ENCODE assay signal across 12 cellular contexts in the genomic region with DNA sequence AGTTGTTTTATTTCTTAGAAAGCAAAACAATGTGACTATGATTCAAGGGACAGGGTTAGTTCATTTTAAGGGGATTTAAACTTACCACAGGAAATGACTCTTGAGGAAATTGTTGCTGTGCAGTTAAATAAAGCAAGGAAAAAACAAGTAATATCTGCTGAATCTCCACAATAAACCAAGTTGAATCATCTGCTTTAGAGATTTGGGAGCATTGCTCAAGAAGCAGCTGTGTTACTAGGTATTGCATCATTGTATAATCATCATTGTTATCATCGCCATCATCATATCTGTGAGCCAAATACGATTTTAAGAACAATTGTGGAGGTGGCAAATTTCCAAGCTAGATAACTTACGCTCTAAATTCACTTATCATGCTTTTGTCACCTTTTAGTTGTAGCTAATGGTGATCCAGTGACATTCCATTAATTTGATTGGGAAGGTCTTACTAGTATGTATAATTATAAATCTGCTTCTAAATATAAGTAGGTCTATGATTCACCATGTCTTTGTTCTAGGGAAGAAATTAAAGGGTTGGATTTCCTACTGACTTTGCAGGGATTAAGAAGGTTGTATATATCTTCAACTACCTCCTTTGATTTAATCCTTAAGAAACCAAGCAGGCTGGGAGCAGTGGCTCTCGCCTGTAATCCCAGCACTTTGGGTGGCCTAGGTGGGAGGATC. TPM values are rescaled to one million over a fixed set of nuclear protein-coding genes. Genes with fewer than 3 reads are reported as not detected.
DNase-seq lines count a peak whose midpoint lies in the region; ATAC-seq, FAIRE-seq and TF ChIP-seq lines count a peak whose summit lies in the region.
"Had no signal": no experiment of that assay in that cellular context is flagged by ENCODE, and none has a peak within 500 bp of the region (broad histone marks: within the 10 kb centered on the region; RNA-seq: fewer than 3 reads in every experiment).

No MANE protein-coding gene starts in this region.

- H4K20me1 ChIP-seq in keratinocyte (ENCODE audit: control insufficient read depth, extremely low read depth, insufficient read depth, low read length) (no peaks in the 10 kb centered on the region), H9 (ENCODE audit: control insufficient read depth, insufficient read depth, insufficient read length) (no peaks in the 10 kb centered on the region)

- H2BK20ac ChIP-seq in H9 (ENCODE audit: low read depth, low read length, poor library complexity, severe bottlenecking) = no peak overlapping the region

- H3K36me3 ChIP-seq in keratinocyte (ENCODE audit: control insufficient read depth in 2 of 2, extremely low read depth in 1 of 2, insufficient read depth in 2 of 2, low read length in 2 of 2) = no peaks in the 10 kb centered on the region
- H3K36me3 ChIP-seq: suprapubic skin had no signal

- dilution Hi-C loops in keratinocyte (cut with MboI; ENCODE audit: extremely low pct_ligation_motif_present, low sequenced_read_pairs) = no loop called here

- no CpG with 5 or more reads among the region's 4 CpGs for WGBS in H9 (ENCODE audit: extremely low coverage, insufficient read length, low lambda C conversion rate)

- H2AK5ac ChIP-seq in H9 (ENCODE audit: insufficient read length, low read length) = no peak overlapping the region

- H3K9me3 ChIP-seq in keratinocyte (ENCODE audit: control insufficient read depth, low read depth, low read length) (no peaks in the 10 kb centered on the region), H9 (ENCODE audit: control insufficient read depth, low read depth, low read length) (no peaks in the 10 kb centered on the region)
- H3K9me3 ChIP-seq: suprapubic skin had no signal

- H3K56ac ChIP-seq in H9 (ENCODE audit: insufficient read length, low read depth, low read length) = no peak overlapping the region

- FAIRE-seq in keratinocyte (lab: Jason Lieb, UNC) = peak; percentile 97

- no peak overlapping the region for H4K8ac ChIP-seq in H9 (replicated peaks; ENCODE audit: insufficient read length, low read depth, low read length)

- H2BK12ac ChIP-seq in H9 (ENCODE audit: insufficient read length, low read depth, low read length) = no peak overlapping the region

- ATAC-seq in GM19023 (IDR thresholded peaks at IDR 0.05; ENCODE audit: unreplicated experiment) = no peak

- peak; percentile 97 for DNase-seq in AG09309 (ENCODE audit: low read depth)
- peak; percentile 96 for DNase-seq in HS-5 (ENCODE audit: low read depth)
- DNase-seq in activated naive CD8-positive, alpha-beta T cell treated with anti-CD3 and anti-CD28 coated beads for 36 hours = no peak
- no peak for DNase-seq in keratinocyte (ENCODE audit: low read depth, low spot score)
- no peak for DNase-seq in central memory CD4-positive, alpha-beta T cell
- DNase-seq in H9 = no peak
- no peak for DNase-seq in T1000 (lab: John Stamatoyannopoulos, UW)
- DNase-seq: activated CD4-positive, alpha-beta memory T cell treated with anti-CD3 and anti-CD28 coated beads, Interleukin-2, amount 10 ng/mL, durations not matched to agents 7 days and 5 days; NCI-H187 treated with DMSO at 0.1 percent for 48 hours had no signal

- no peak overlapping the region for H3K14ac ChIP-seq in H9 (ENCODE audit: insufficient read depth, low read length)

- no peak overlapping the region for H4K5ac ChIP-seq in H9 (ENCODE audit: insufficient read length, low read depth, low read length)

- no peak for TF ChIP-seq CTCF in AG09309 (IDR thresholded peaks at IDR 0.05; ENCODE audit: control insufficient read depth, insufficient read depth, low read depth, low read length, missing control alignments)
- no peak for TF ChIP-seq CTCF in keratinocyte (optimal IDR thresholded peaks at IDR 0.05 in 1 of 3, IDR thresholded peaks at IDR 0.05 in 1 of 3, conservative IDR thresholded peaks at IDR 0.05 in 1 of 3; ENCODE audit: extremely low read depth in 1 of 3, insufficient read depth in 2 of 3, low read length in 3 of 3)
- no peak for TF ChIP-seq CTCF in H9 (conservative IDR thresholded peaks at IDR 0.05)

- H3K23me2 ChIP-seq in H9 (ENCODE audit: insufficient read length, low read depth, low read length, poor library complexity, severe bottlenecking) = no peaks in the 10 kb centered on the region

- no peak overlapping the region for H3K4me3 Mint-ChIP-seq in activated naive CD8-positive, alpha-beta T cell treated with anti-CD3 and anti-CD28 coated beads for 36 hours
- no peak overlapping the region for H3K4me3 Mint-ChIP-seq in H9
- H3K4me3 Mint-ChIP-seq: activated CD4-positive, alpha-beta memory T cell treated with anti-CD3 and anti-CD28 coated beads, Interleukin-2, amount 10 ng/mL, durations not matched to agents 7 days and 5 days had no signal

- peaks cover 56% of the 10 kb centered on the region for H3K4me1 ChIP-seq in keratinocyte (ENCODE audit: control insufficient read depth, extremely low read depth, insufficient read depth, low read length)
- H3K4me1 ChIP-seq in H9 (ENCODE audit: insufficient read depth, low read length) = peaks cover 4% of the 10 kb centered on the region; the same call in 1 of the 2 replicates

- H3K27ac Mint-ChIP-seq in activated naive CD8-positive, alpha-beta T cell treated with anti-CD3 and anti-CD28 coated beads for 36 hours = peak overlapping the region; percentile 14
- H3K27ac Mint-ChIP-seq in H9 = no peak overlapping the region
- H3K27ac Mint-ChIP-seq: activated CD4-positive, alpha-beta memory T cell treated with anti-CD3 and anti-CD28 coated beads, Interleukin-2, amount 10 ng/mL, durations not matched to agents 7 days and 5 days had no signal

- no peak overlapping the region for H3T11ph ChIP-seq in H9 (ENCODE audit: low read length)

- H3K27ac ChIP-seq in keratinocyte (ENCODE audit: control insufficient read depth, insufficient read depth, low read length) = peak overlapping the region; percentile 81
- no peak overlapping the region for H3K27ac ChIP-seq in H9 (ENCODE audit: insufficient read length, low read depth, low read length)
- H3K27ac ChIP-seq: suprapubic skin had no signal

- no peak overlapping the region for H3K4ac ChIP-seq in H9 (ENCODE audit: low read depth, low read length)

- no peaks in the 10 kb centered on the region for H3K79me1 ChIP-seq in H9 (ENCODE audit: insufficient read depth, low read depth, low read length, poor library complexity, severe bottlenecking)

- H3K18ac ChIP-seq in H9 (ENCODE audit: insufficient read length, low read depth, low read length) = no peak overlapping the region

- no peak overlapping the region for H2BK15ac ChIP-seq in H9 (ENCODE audit: low read depth, low read length)

- peak overlapping the region; percentile 47 for H3K4me2 ChIP-seq in keratinocyte (ENCODE audit: control insufficient read depth, extremely low read depth, insufficient read depth, low read depth, low read length)
- no peak overlapping the region for H3K4me2 ChIP-seq in H9 (ENCODE audit: insufficient read depth, insufficient read length, low read length)

- no peak overlapping the region for H2BK5ac ChIP-seq in H9 (ENCODE audit: insufficient read length, low read length)

- no peaks in the 10 kb centered on the region for H3K9me3 Mint-ChIP-seq in activated naive CD8-positive, alpha-beta T cell treated with anti-CD3 and anti-CD28 coated beads for 36 hours
- H3K9me3 Mint-ChIP-seq in H9 = no peaks in the 10 kb centered on the region
- H3K9me3 Mint-ChIP-seq: activated CD4-positive, alpha-beta memory T cell treated with anti-CD3 and anti-CD28 coated beads, Interleukin-2, amount 10 ng/mL, durations not matched to agents 7 days and 5 days had no signal

- no peaks in the 10 kb centered on the region for H3K36me3 Mint-ChIP-seq in activated naive CD8-positive, alpha-beta T cell treated with anti-CD3 and anti-CD28 coated beads for 36 hours
- no peaks in the 10 kb centered on the region for H3K36me3 Mint-ChIP-seq in H9 (ENCODE audit: insufficient read depth in 1 of 3, low read depth in 3 of 3)

- no peaks in the 10 kb centered on the region for H3K9me1 ChIP-seq in keratinocyte (ENCODE audit: control insufficient read depth, extremely low read depth, insufficient read depth, low read length)

- H3K9ac ChIP-seq in keratinocyte (ENCODE audit: control insufficient read depth, extremely low read depth, insufficient read depth, low read length) = no peak overlapping the region
- no peak overlapping the region for H3K9ac ChIP-seq in H9 (ENCODE audit: extremely low read depth, insufficient read length, low read length)

- H3K79me2 ChIP-seq in keratinocyte (ENCODE audit: control insufficient read depth, insufficient read depth, low read length) = no peaks in the 10 kb centered on the region
- no peaks in the 10 kb centered on the region for H3K79me2 ChIP-seq in H9 (ENCODE audit: insufficient read depth, low read length)

- no peak overlapping the region for H2AFZ ChIP-seq in keratinocyte (ENCODE audit: control insufficient read depth, low read length)
- H2AFZ ChIP-seq in H9 (ENCODE audit: low read length) = no peak overlapping the region

- H3K27me3 ChIP-seq in keratinocyte (ENCODE audit: control insufficient read depth, extremely low read depth, insufficient read depth, low read length) (no peaks in the 10 kb centered on the region), H9 (ENCODE audit: insufficient read depth, low read length) (no peaks in the 10 kb centered on the region)

- H3K4me1 Mint-ChIP-seq in activated naive CD8-positive, alpha-beta T cell treated with anti-CD3 and anti-CD28 coated beads for 36 hours = peaks cover 4% of the 10 kb centered on the region
- H3K4me1 Mint-ChIP-seq in H9 = peaks cover 5 to 6% of the 10 kb centered on the region in 2 experiments

- H3K23ac ChIP-seq in H9 (ENCODE audit: insufficient read length, low read depth, low read length) = no peak overlapping the region

- H3K4me3 ChIP-seq in AG09309 (ENCODE audit: control insufficient read depth, low read depth, low read length) (no peak overlapping the region), keratinocyte (ENCODE audit: control insufficient read depth in 2 of 3, extremely low read depth in 1 of 3, insufficient read depth in 2 of 3, low read depth in 1 of 3, low read length in 3 of 3) (no peak overlapping the region)
- H3K4me3 ChIP-seq: suprapubic skin had no signal

- H2BK120ac ChIP-seq in H9 (ENCODE audit: low read depth, low read length, poor library complexity, severe bottlenecking) = no peak overlapping the region

- H4K91ac ChIP-seq in H9 (ENCODE audit: insufficient read length, low read depth, low read length) = no peak overlapping the region

- H3K27me3 Mint-ChIP-seq in activated naive CD8-positive, alpha-beta T cell treated with anti-CD3 and anti-CD28 coated beads for 36 hours = peaks cover 39% of the 10 kb centered on the region
- H3K27me3 Mint-ChIP-seq in H9 (ENCODE audit: low read depth) = no peaks in the 10 kb centered on the region; the same call in 1 of the 2 replicates

RNA-seq across cellular contexts. Expression of gene MMP10, which starts 19.9 kb away (rescaled TPM):
- total RNA-seq in activated naive CD8-positive, alpha-beta T cell treated with anti-CD3 and anti-CD28 coated beads for 36 hours = not detected
- polyA plus RNA-seq in keratinocyte = 19.1 to 45.7 TPM (median 44.4 TPM) in 3 replicates
- polyA plus RNA-seq in keratinocyte (2011; ENCODE audit: low read depth) = 1.5 TPM
- polyA plus RNA-seq in keratinocyte (2011; cell fraction: cytosol; rRNA removed) = 8.7 and 15.4 TPM in 2 replicates
- polyA plus RNA-seq in keratinocyte (2011; cell fraction: nucleus; rRNA removed) = 69.5 and 76.6 TPM in 2 replicates
- 1.5 and 25.6 TPM in 2 replicates for polyA plus RNA-seq in keratinocyte (2012; ENCODE audit: low replicate concordance)
- 5.1 to 16.0 TPM (median 6.3 TPM) in 3 replicates for polyA minus RNA-seq in keratinocyte
- polyA minus RNA-seq in keratinocyte (2011; cell fraction: cytosol; rRNA and poly(A)+ RNA removed) = 10.0 TPM
- 17.3 and 51.0 TPM in 2 replicates for polyA minus RNA-seq in keratinocyte (2011; cell fraction: nucleus; rRNA and poly(A)+ RNA removed)
- 0.20 TPM in 1 of 2 replicates, not detected in the other for total RNA-seq in H9 (2021)
- total RNA-seq: posterior vena cava, suprapubic skin had no signal

RNA-seq across cellular contexts. Expression of gene MMP8, which starts 35.7 kb away (rescaled TPM):
- under 1 TPM in 1 of 2 experiments, not detected in 1; 0.14 TPM for total RNA-seq in activated naive CD8-positive, alpha-beta T cell treated with anti-CD3 and anti-CD28 coated beads for 36 hours
- 0.09 to 0.33 TPM in 2 of 3 replicates, not detected in the other for polyA plus RNA-seq in keratinocyte
- polyA plus RNA-seq in keratinocyte (2011; ENCODE audit: low read depth) = not detected
- polyA plus RNA-seq in keratinocyte (2011; cell fraction: cytosol; rRNA removed) = not detected in 2 replicates
- 0.04 and 0.15 TPM in 2 replicates for polyA plus RNA-seq in keratinocyte (2011; cell fraction: nucleus; rRNA removed)
- 0.13 TPM in 1 of 2 replicates, not detected in the other for polyA plus RNA-seq in keratinocyte (2012; ENCODE audit: low replicate concordance)
- polyA minus RNA-seq in keratinocyte = 0.72 TPM in 1 of 3 replicates, not detected in the others
- not detected for polyA minus RNA-seq in keratinocyte (2011; cell fraction: cytosol; rRNA and poly(A)+ RNA removed)
- not detected in 2 replicates for polyA minus RNA-seq in keratinocyte (2011; cell fraction: nucleus; rRNA and poly(A)+ RNA removed)
- not detected in 2 replicates for total RNA-seq in H9 (2021)
- total RNA-seq: activated CD4-positive, alpha-beta memory T cell treated with anti-CD3 and anti-CD28 coated beads, Interleukin-2, amount 10 ng/mL, durations not matched to agents 7 days and 5 days had no signal

RNA-seq across cellular contexts. Expression of gene MMP1, which starts 37.5 kb away (rescaled TPM):
- not detected for total RNA-seq in activated naive CD8-positive, alpha-beta T cell treated with anti-CD3 and anti-CD28 coated beads for 36 hours
- polyA plus RNA-seq in keratinocyte = 81.5 to 158 TPM (median 107 TPM) in 3 replicates
- 8.7 TPM for polyA plus RNA-seq in keratinocyte (2011; ENCODE audit: low read depth)
- 24.4 and 29.6 TPM in 2 replicates for polyA plus RNA-seq in keratinocyte (2011; cell fraction: cytosol; rRNA removed)
- 121 and 131 TPM in 2 replicates for polyA plus RNA-seq in keratinocyte (2011; cell fraction: nucleus; rRNA removed)
- polyA plus RNA-seq in keratinocyte (2012; ENCODE audit: low replicate concordance) = 14.7 and 75.0 TPM in 2 replicates
- 29.2 to 105 TPM (median 63.0 TPM) in 3 replicates for polyA minus RNA-seq in keratinocyte
- 20.9 TPM for polyA minus RNA-seq in keratinocyte (2011; cell fraction: cytosol; rRNA and poly(A)+ RNA removed)
- 46.0 and 86.9 TPM in 2 replicates for polyA minus RNA-seq in keratinocyte (2011; cell fraction: nucleus; rRNA and poly(A)+ RNA removed)
- not detected in 2 replicates for total RNA-seq in H9 (2021)
- total RNA-seq: activated CD4-positive, alpha-beta memory T cell treated with anti-CD3 and anti-CD28 coated beads, Interleukin-2, amount 10 ng/mL, durations not matched to agents 7 days and 5 days had no signal

RNA-seq across cellular contexts. Expression of gene MMP27, which starts 54.9 kb away (rescaled TPM):
- total RNA-seq in activated naive CD8-positive, alpha-beta T cell treated with anti-CD3 and anti-CD28 coated beads for 36 hours = not detected
- polyA plus RNA-seq in keratinocyte = not detected in 3 replicates
- polyA plus RNA-seq in keratinocyte (2011; ENCODE audit: low read depth) = not detected
- not detected in 2 replicates for polyA plus RNA-seq in keratinocyte (2011; cell fraction: cytosol; rRNA removed)
- not detected in 2 replicates for polyA plus RNA-seq in keratinocyte (2011; cell fraction: nucleus; rRNA removed)
- not detected in 2 replicates for polyA plus RNA-seq in keratinocyte (2012; ENCODE audit: low replicate concordance)
- polyA minus RNA-seq in keratinocyte = not detected in 3 replicates
- polyA minus RNA-seq in keratinocyte (2011; cell fraction: cytosol; rRNA and poly(A)+ RNA removed) = not detected
- not detected in 2 replicates for polyA minus RNA-seq in keratinocyte (2011; cell fraction: nucleus; rRNA and poly(A)+ RNA removed)
- total RNA-seq in H9 (2021) = not detected in 2 replicates
- total RNA-seq: activated CD4-positive, alpha-beta memory T cell treated with anti-CD3 and anti-CD28 coated beads, Interleukin-2, amount 10 ng/mL, durations not matched to agents 7 days and 5 days had no signal

Comparison
In these comparisons a context has a peak if more than half of its experiments do, and no peak if none do; other contexts are left out.
1. DNase-seq: peak in AG09309 (single experiment) and HS-5 (single experiment); none in activated naive CD8-positive, alpha-beta T cell treated with anti-CD3 and anti-CD28 coated beads for 36 hours (single experiment), keratinocyte (single experiment), central memory CD4-positive, alpha-beta T cell (single experiment), H9 (single experiment) and T1000 (single experiment).